ENCODE assay signal across 19 cellular contexts in genomic region chr15:85523530-85523929, GRCh38.
"Had no signal": no experiment of that assay in that cellular context is flagged by ENCODE, and none has a peak within 500 bp of the region (broad histone marks: within the 10 kb centered on the region; RNA-seq: fewer than 3 reads in every experiment).

No MANE protein-coding gene starts in this region.

- H3K4me3 Mint-ChIP-seq: activated T-cell treated with anti-CD3 and anti-CD28 coated beads, Interleukin-2, amount 50 U/mL, for 4 hours; naive thymus-derived CD8-positive, alpha-beta T cell had no signal

- H3K36me3 Mint-ChIP-seq: activated naive CD4-positive, alpha-beta T cell treated with anti-CD3 and anti-CD28 coated beads, Interleukin-2, amount 50 U/mL, for 72 hours had no signal

- H3K36me3 ChIP-seq: pancreas had no signal

- H3K27ac ChIP-seq: lower lobe of right lung, pancreas, psoas muscle, right atrium auricular region, tibial artery had no signal

- H3K9me3 Mint-ChIP-seq: activated naive CD4-positive, alpha-beta T cell treated with anti-CD3 and anti-CD28 coated beads, Interleukin-2, amount 50 U/mL, for 72 hours; activated T-cell treated with anti-CD3 and anti-CD28 coated beads, Interleukin-2, amount 50 U/mL, for 4 hours; naive thymus-derived CD8-positive, alpha-beta T cell had no signal

- H3K27me3 Mint-ChIP-seq: naive thymus-derived CD8-positive, alpha-beta T cell had no signal

- ATAC-seq: activated naive CD4-positive, alpha-beta T cell treated with anti-CD3 and anti-CD28 coated beads, Interleukin-2, amount 50 U/mL, for 72 hours; activated T-cell treated with anti-CD3 and anti-CD28 coated beads, Interleukin-2, amount 50 U/mL, for 4 hours; left lobe of liver; lower lobe of right lung; naive thymus-derived CD8-positive, alpha-beta T cell; pancreas; psoas muscle; stimulated activated naive CD8-positive, alpha-beta T cell treated with anti-CD3 and anti-CD28 coated beads, Interleukin-15, Interleukin-2, amounts not matched to agents 100 U/mL and 50 U/mL, for 24 hours had no signal

- DNase-seq: activated CD4-positive, alpha-beta T cell treated with anti-CD3 and anti-CD28 coated beads for 48 hours; activated gamma-delta T cell; activated T-cell treated with anti-CD3 and anti-CD28 coated beads, Interleukin-2, amount 50 U/mL, for 4 hours; central memory CD4-positive, alpha-beta T cell; dermis blood vessel endothelial cell; effector CD8-positive, alpha-beta T cell; erythroblast; foreskin fibroblast; lower lobe of right lung; naive thymus-derived CD8-positive, alpha-beta T cell; pancreas; psoas muscle; spleen; stimulated activated CD4-positive, alpha-beta T cell treated with anti-CD3 and anti-CD28 coated beads, Interleukin-4, amount 100 ng/mL, for 1 hour; stimulated activated naive CD8-positive, alpha-beta T cell treated with anti-CD3 and anti-CD28 coated beads, Interleukin-15, Interleukin-2, amounts not matched to agents 100 U/mL and 50 U/mL, for 24 hours; tibial artery had no signal

- H3K27me3 ChIP-seq: pancreas, right atrium auricular region, spleen, tibial artery had no signal

- H3K4me3 ChIP-seq: lower lobe of right lung, pancreas, psoas muscle, right atrium auricular region, spleen, tibial artery had no signal

- H3K9me3 ChIP-seq: lower lobe of right lung, pancreas, psoas muscle, right atrium auricular region, spleen, tibial artery had no signal
